Comparison of ENCODE assay signal across 1 cellular context in the genomic region with DNA sequence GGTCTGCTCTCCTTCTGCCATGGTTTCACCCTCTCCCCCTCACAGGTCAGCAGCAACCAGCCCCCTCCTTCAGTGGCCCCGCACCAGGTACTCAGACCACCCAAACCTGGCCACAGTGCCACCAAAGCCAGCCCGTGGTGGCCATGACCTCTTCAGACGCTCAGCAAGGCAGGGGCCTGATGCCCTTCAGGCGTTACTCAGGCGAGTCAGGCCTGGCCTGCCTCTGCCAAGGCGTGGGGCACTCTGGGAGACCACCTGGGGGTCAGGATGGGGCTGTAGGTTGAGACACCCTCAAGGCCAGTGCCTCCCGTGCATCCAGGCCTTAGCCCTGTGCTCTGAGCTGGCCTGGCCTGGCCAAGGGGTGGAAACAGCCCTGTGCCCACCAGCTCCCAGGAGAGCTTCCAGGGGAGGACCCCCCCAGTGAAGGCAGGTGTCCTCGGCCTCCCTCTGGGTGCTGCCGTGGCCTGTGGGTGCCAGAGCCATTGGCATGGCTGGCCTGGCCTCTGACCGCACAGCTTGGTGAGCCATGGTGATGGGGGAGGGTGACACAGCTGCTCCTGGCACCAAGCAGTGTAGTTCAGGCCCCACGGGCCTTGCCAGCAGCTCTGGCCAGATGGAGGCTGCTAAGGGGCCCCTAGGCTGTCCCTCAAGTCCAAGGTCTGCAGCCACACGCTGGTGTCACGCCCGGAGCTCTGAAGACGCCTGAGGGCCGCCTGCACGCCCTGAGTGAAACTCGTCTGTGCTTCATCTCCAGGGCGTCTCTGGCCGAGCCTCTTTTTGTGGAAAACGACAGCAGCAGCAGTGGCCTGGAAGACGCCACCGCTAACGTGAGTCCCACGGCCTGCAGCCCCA.
TF ChIP-seq lines count a peak whose summit lies in the region.

No MANE protein-coding gene starts in this region.

TF ChIP-seq in HepG2, 621 proteins besides CTCF, POLR2A, EP300 and RAD21:
- TF ChIP-seq, protein P1, sequence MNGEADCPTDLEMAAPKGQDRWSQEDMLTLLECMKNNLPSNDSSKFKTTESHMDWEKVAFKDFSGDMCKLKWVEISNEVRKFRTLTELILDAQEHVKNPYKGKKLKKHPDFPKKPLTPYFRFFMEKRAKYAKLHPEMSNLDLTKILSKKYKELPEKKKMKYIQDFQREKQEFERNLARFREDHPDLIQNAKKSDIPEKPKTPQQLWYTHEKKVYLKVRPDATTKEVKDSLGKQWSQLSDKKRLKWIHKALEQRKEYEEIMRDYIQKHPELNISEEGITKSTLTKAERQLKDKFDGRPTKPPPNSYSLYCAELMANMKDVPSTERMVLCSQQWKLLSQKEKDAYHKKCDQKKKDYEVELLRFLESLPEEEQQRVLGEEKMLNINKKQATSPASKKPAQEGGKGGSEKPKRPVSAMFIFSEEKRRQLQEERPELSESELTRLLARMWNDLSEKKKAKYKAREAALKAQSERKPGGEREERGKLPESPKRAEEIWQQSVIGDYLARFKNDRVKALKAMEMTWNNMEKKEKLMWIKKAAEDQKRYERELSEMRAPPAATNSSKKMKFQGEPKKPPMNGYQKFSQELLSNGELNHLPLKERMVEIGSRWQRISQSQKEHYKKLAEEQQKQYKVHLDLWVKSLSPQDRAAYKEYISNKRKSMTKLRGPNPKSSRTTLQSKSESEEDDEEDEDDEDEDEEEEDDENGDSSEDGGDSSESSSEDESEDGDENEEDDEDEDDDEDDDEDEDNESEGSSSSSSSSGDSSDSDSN (CRISPR knock-in tag; IDR thresholded peaks at IDR 0.05), result no peak
- TF ChIP-seq, protein P2, sequence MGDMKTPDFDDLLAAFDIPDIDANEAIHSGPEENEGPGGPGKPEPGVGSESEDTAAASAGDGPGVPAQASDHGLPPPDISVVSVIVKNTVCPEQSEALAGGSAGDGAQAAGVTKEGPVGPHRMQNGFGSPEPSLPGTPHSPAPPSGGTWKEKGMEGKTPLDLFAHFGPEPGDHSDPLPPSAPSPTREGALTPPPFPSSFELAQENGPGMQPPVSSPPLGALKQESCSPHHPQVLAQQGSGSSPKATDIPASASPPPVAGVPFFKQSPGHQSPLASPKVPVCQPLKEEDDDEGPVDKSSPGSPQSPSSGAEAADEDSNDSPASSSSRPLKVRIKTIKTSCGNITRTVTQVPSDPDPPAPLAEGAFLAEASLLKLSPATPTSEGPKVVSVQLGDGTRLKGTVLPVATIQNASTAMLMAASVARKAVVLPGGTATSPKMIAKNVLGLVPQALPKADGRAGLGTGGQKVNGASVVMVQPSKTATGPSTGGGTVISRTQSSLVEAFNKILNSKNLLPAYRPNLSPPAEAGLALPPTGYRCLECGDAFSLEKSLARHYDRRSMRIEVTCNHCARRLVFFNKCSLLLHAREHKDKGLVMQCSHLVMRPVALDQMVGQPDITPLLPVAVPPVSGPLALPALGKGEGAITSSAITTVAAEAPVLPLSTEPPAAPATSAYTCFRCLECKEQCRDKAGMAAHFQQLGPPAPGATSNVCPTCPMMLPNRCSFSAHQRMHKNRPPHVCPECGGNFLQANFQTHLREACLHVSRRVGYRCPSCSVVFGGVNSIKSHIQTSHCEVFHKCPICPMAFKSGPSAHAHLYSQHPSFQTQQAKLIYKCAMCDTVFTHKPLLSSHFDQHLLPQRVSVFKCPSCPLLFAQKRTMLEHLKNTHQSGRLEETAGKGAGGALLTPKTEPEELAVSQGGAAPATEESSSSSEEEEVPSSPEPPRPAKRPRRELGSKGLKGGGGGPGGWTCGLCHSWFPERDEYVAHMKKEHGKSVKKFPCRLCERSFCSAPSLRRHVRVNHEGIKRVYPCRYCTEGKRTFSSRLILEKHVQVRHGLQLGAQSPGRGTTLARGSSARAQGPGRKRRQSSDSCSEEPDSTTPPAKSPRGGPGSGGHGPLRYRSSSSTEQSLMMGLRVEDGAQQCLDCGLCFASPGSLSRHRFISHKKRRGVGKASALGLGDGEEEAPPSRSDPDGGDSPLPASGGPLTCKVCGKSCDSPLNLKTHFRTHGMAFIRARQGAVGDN (CRISPR knock-in tag; IDR thresholded peaks at IDR 0.05), result 0 out of 2 replicates have a peak, but pooled peaks have one; percentile 26
- TF ChIP-seq ZKSCAN8 (CRISPR knock-in tag; IDR thresholded peaks at IDR 0.05; ENCODE audit: borderline replicate concordance) (no peak), ZNF530 (CRISPR knock-in tag; IDR thresholded peaks at IDR 0.05; ENCODE audit: low read depth) (no peak), HOXA7 (CRISPR knock-in tag; IDR thresholded peaks at IDR 0.05) (no peak), AGO2 (optimal IDR thresholded peaks at IDR 0.05; ENCODE audit: low read depth, low read length) (peak; percentile 74), RBM22 (optimal IDR thresholded peaks at IDR 0.05; ENCODE audit: low read length) (peak; percentile 70), CEBPB (IDR thresholded peaks at IDR 0.05; ENCODE audit: borderline replicate concordance, low read depth, low read length) (no peak), KLF6 (CRISPR knock-in tag; IDR thresholded peaks at IDR 0.05) (no peak), AKAP8 (CRISPR knock-in tag; IDR thresholded peaks at IDR 0.05) (peak; percentile 65; the same call in 1 of the 2 replicates), REXO4 (CRISPR knock-in tag; IDR thresholded peaks at IDR 0.05; ENCODE audit: borderline replicate concordance) (0 out of 2 replicates have a peak, but pooled peaks have one; percentile 31)
- TF ChIP-seq, protein P3, sequence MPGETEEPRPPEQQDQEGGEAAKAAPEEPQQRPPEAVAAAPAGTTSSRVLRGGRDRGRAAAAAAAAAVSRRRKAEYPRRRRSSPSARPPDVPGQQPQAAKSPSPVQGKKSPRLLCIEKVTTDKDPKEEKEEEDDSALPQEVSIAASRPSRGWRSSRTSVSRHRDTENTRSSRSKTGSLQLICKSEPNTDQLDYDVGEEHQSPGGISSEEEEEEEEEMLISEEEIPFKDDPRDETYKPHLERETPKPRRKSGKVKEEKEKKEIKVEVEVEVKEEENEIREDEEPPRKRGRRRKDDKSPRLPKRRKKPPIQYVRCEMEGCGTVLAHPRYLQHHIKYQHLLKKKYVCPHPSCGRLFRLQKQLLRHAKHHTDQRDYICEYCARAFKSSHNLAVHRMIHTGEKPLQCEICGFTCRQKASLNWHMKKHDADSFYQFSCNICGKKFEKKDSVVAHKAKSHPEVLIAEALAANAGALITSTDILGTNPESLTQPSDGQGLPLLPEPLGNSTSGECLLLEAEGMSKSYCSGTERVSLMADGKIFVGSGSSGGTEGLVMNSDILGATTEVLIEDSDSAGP (CRISPR knock-in tag; IDR thresholded peaks at IDR 0.05; ENCODE audit: borderline replicate concordance), result peak; percentile 26; the same call in 1 of the 2 replicates
- TF ChIP-seq, protein P4, sequence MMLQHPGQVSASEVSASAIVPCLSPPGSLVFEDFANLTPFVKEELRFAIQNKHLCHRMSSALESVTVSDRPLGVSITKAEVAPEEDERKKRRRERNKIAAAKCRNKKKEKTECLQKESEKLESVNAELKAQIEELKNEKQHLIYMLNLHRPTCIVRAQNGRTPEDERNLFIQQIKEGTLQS (CRISPR knock-in tag; IDR thresholded peaks at IDR 0.05), result no peak
TF ChIP-seq in HepG2: peak in this region for 6.
